8 cellular contexts compared by ENCODE assay signal in the genomic region with DNA sequence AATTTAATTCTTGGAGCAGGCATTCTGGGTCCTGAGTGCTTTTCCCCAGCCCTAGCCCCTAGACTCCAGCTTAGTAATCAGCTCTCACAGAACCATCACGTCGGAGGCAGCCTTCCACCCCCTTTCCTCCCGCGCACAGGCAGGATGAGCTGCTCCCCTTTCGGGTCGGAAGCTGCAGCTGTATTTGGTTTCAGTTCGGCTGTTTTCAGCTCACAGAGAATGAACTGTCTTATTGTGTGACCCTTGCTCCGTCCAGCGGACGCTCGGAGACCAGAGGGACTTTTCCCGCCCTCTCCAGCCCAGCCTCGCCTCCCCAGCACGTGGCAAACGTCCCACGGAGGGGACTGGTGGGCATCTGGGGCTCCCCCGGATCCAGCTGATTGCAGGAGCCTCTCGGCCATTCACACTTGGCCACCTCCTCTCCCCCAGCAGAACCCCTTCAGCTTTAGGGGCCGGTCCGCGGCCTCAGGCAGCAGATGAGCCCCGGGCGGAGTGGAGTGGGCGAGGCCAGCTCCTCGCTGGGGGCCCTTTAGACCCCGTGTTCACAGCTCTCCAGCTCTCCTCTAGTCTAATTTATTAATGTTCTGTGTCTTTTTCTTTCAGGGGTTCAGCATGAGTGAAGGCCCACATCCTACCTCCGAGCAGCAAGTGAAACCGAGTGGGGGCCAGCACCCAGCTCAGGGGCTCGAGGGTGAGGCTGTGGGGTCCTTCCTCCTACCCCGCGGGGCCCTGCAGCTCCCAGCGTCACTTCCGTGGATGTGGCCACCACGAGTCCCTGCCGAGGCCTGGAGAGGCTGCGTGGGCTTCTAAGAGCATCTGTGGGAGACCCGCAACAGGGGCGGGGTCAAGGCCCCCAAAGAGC. TPM values are rescaled to one million over a fixed set of nuclear protein-coding genes. Genes with fewer than 3 reads are reported as not detected.
DNase-seq lines count a peak whose midpoint lies in the region; ATAC-seq and TF ChIP-seq lines count a peak whose summit lies in the region.

No MANE protein-coding gene starts in this region.

- H3K27ac ChIP-seq in mammary epithelial cell (ENCODE audit: insufficient read depth, low read depth, low read length) = no peak overlapping the region
- H3K27ac ChIP-seq in naive thymus-derived CD4-positive, alpha-beta T cell (ENCODE audit: low read depth, low read length) = no peak overlapping the region

- H3K4me1 Mint-ChIP-seq in naive thymus-derived CD4-positive, alpha-beta T cell = peaks cover 7 to 20% (median 17%) of the 10 kb centered on the region in 7 donors

- H3K36me3 ChIP-seq in mammary epithelial cell (ENCODE audit: insufficient read depth, low read length) = no peaks in the 10 kb centered on the region
- no peaks in the 10 kb centered on the region for H3K36me3 ChIP-seq in naive thymus-derived CD4-positive, alpha-beta T cell (ENCODE audit: control insufficient read depth in 2 of 3, insufficient read depth in 3 of 3, low read length in 3 of 3)

- TF ChIP-seq CTCF in mammary epithelial cell (conservative IDR thresholded peaks at IDR 0.05 in 1 of 2, IDR thresholded peaks at IDR 0.05 in 1 of 2; ENCODE audit: extremely low read depth in 1 of 2, insufficient read depth in 1 of 2, low read depth in 1 of 2, low read length in 2 of 2) = no peak

- POLR2A ChIA-PET in naive thymus-derived CD4-positive, alpha-beta T cell (lab: Charles Lee) = interaction anchor here (1.1 kb wide), 1 partner anchor 10 kb away, joined by 3 read pairs; no protein-coding TSS in a partner anchor

- no peaks in the 10 kb centered on the region for H3K9me3 Mint-ChIP-seq in naive thymus-derived CD4-positive, alpha-beta T cell

- 30% methylated on average over 21 of the region's 38 CpGs for WGBS in mammary epithelial cell (ENCODE audit: low coverage, missing lambda C conversion rate)

- H3K4me2 ChIP-seq in mammary epithelial cell (ENCODE audit: insufficient read depth, low read depth, low read length) = peak overlapping the region; percentile 55

- no TSS peak for BruUV-seq in mammary epithelial cell (replicated peaks; lab: Mats Ljungman, UMichigan)

- no peaks in the 10 kb centered on the region for H3K36me3 Mint-ChIP-seq in naive thymus-derived CD4-positive, alpha-beta T cell

- H3K4me3 ChIP-seq in mammary epithelial cell (replicated peaks in 1 of 3; ENCODE audit: insufficient read depth in 1 of 3, low read depth in 2 of 3, low read length in 3 of 3) = peak overlapping the region in 2 of 3 experiments; percentile 19 to 22
- peak overlapping the region; percentile 31 for H3K4me3 ChIP-seq in naive thymus-derived CD4-positive, alpha-beta T cell (ENCODE audit: low read length)

- no peaks in the 10 kb centered on the region for H4K20me1 ChIP-seq in mammary epithelial cell (ENCODE audit: insufficient read depth, low read length)

- H3K79me2 ChIP-seq in mammary epithelial cell (ENCODE audit: insufficient read depth, low read length) = no peaks in the 10 kb centered on the region

- no peaks in the 10 kb centered on the region for H3K9me3 ChIP-seq in mammary epithelial cell (replicated peaks; ENCODE audit: insufficient read depth, low read length)
- no peaks in the 10 kb centered on the region for H3K9me3 ChIP-seq in naive thymus-derived CD4-positive, alpha-beta T cell (ENCODE audit: control insufficient read depth in 2 of 3, low read length in 3 of 3)

- intact Hi-C loops in mammary epithelial cell (cut with micrococcal nuclease) = no loop called here
- intact Hi-C loops in naive thymus-derived CD4-positive, alpha-beta T cell (cut with micrococcal nuclease) = no loop called here

- peaks cover 27 to 60% (median 41%) of the 10 kb centered on the region in 5 donors for H3K27me3 Mint-ChIP-seq in naive thymus-derived CD4-positive, alpha-beta T cell

- H2AFZ ChIP-seq in mammary epithelial cell (ENCODE audit: low read depth, low read length) = peak overlapping the region; percentile 69

- peak overlapping the region; percentile 75 to 89 (median 82) for H3K4me3 Mint-ChIP-seq in naive thymus-derived CD4-positive, alpha-beta T cell

- DNase-seq in Ammon's horn (ENCODE audit: low spot score) = peak; percentile 24
- DNase-seq in mammary epithelial cell = no peak
- DNase-seq in naive thymus-derived CD4-positive, alpha-beta T cell = peak in 2 of 9 donors; percentile 30 to 50
- DNase-seq in NCI-H187 treated with DMSO at 0.1 percent for 48 hours (lab: John Stamatoyannopoulos, UW) = no peak
- DNase-seq in NCI-H748 treated with DMSO at 0.1 percent for 48 hours (lab: John Stamatoyannopoulos, UW) = no peak
- DNase-seq in mesenteric fat pad (ENCODE audit: low spot score) = no peak

- no peak overlapping the region for H3K27ac Mint-ChIP-seq in naive thymus-derived CD4-positive, alpha-beta T cell

- H3K9ac ChIP-seq in mammary epithelial cell (ENCODE audit: insufficient read depth, low read length) = no peak overlapping the region

- H3K27me3 ChIP-seq in mammary epithelial cell (ENCODE audit: insufficient read depth, low read length) = peaks cover 39% of the 10 kb centered on the region
- H3K27me3 ChIP-seq in naive thymus-derived CD4-positive, alpha-beta T cell (ENCODE audit: control insufficient read depth in 2 of 2, insufficient read depth in 2 of 2, low read length in 2 of 2) = peaks cover 3 to 5% of the 10 kb centered on the region in 2 donors

- CTCF ChIA-PET in mammary epithelial cell (lab: Charles Lee; ENCODE audit: low non-redundant PET) = no interaction called here
- CTCF ChIA-PET in naive thymus-derived CD4-positive, alpha-beta T cell (lab: Charles Lee) = no interaction called here

- dilution Hi-C loops in mammary epithelial cell (cut with HindIII; ENCODE audit: low sequenced_read_pairs) = no loop called here

- peaks cover 7% of the 10 kb centered on the region for H3K4me1 ChIP-seq in mammary epithelial cell (ENCODE audit: insufficient read depth, low read length)
- peaks cover 0 to 7% of the 10 kb centered on the region in 2 donors for H3K4me1 ChIP-seq in naive thymus-derived CD4-positive, alpha-beta T cell (ENCODE audit: control insufficient read depth in 2 of 2, insufficient read depth in 2 of 2, low read length in 2 of 2)

- peak; percentile 73 for ATAC-seq in HG03095 (IDR thresholded peaks at IDR 0.05; ENCODE audit: unreplicated experiment)
- no peak for ATAC-seq in naive thymus-derived CD4-positive, alpha-beta T cell
- ATAC-seq in HG02588 (IDR thresholded peaks at IDR 0.05; ENCODE audit: unreplicated experiment) = no peak

- in situ Hi-C loops in mammary epithelial cell (cut with MboI; ENCODE audit: low sequenced_read_pairs in 2 of 2) = no loop called here

RNA-seq across cellular contexts. Expression of a gene that starts 0.9 kb away (rescaled TPM):
- total RNA-seq in mammary epithelial cell (not detected), mesenteric fat pad (not detected)
- not detected for polyA plus RNA-seq in mammary epithelial cell
- not detected for polyA minus RNA-seq in mammary epithelial cell
- total RNA-seq in naive thymus-derived CD4-positive, alpha-beta T cell = not detected
- polyA plus RNA-seq in naive thymus-derived CD4-positive, alpha-beta T cell = not detected

RNA-seq across cellular contexts. Expression of a gene that starts 11.7 kb away (rescaled TPM):
- total RNA-seq in mammary epithelial cell (not detected), mesenteric fat pad (not detected)
- not detected for polyA plus RNA-seq in mammary epithelial cell
- not detected for polyA minus RNA-seq in mammary epithelial cell
- not detected for total RNA-seq in naive thymus-derived CD4-positive, alpha-beta T cell
- polyA plus RNA-seq in naive thymus-derived CD4-positive, alpha-beta T cell = not detected

RNA-seq across cellular contexts. Expression of a gene that starts 37.1 kb away (rescaled TPM):
- 1 to 10 TPM; 2.7 to 3.5 TPM for total RNA-seq in mammary epithelial cell
- 3.0 TPM for polyA plus RNA-seq in mammary epithelial cell
- 2.4 TPM for polyA minus RNA-seq in mammary epithelial cell
- 10 to 100 TPM in 2 of 5 experiments, 1 to 10 TPM in 3; 2.3 to 32.4 (median 5.1) TPM for total RNA-seq in naive thymus-derived CD4-positive, alpha-beta T cell
- polyA plus RNA-seq in naive thymus-derived CD4-positive, alpha-beta T cell = 1 to 10 TPM; 1.5 to 3.2 TPM
- 14.6 TPM for total RNA-seq in mesenteric fat pad

RNA-seq across cellular contexts. Expression of a gene that starts 47.4 kb away (rescaled TPM):
- 10 to 100 TPM in 1 of 2 donors, 1 to 10 TPM in 1; 6.3 to 13.0 TPM for total RNA-seq in mammary epithelial cell
- polyA plus RNA-seq in mammary epithelial cell = 8.0 TPM
- polyA minus RNA-seq in mammary epithelial cell = 3.8 TPM
- total RNA-seq in naive thymus-derived CD4-positive, alpha-beta T cell = 100 to 1,000 TPM in 2 of 5 experiments, 10 to 100 TPM in 3; 62.7 to 153 (median 66.9) TPM
- 10 to 100 TPM; 12.5 to 18.1 TPM for polyA plus RNA-seq in naive thymus-derived CD4-positive, alpha-beta T cell
- total RNA-seq in mesenteric fat pad = 24.1 TPM

RNA-seq across cellular contexts. Expression of a gene that starts 47.7 kb away (rescaled TPM):
- total RNA-seq in mammary epithelial cell = 10 to 100 TPM; 18.5 to 25.6 TPM
- 26.1 TPM for polyA plus RNA-seq in mammary epithelial cell
- 19.0 TPM for polyA minus RNA-seq in mammary epithelial cell
- total RNA-seq in naive thymus-derived CD4-positive, alpha-beta T cell = 10 to 100 TPM; 21.9 to 34.6 (median 32.3) TPM
- polyA plus RNA-seq in naive thymus-derived CD4-positive, alpha-beta T cell = 10 to 100 TPM; 29.7 to 42.1 TPM
- total RNA-seq in mesenteric fat pad = 22.6 TPM
